ENCODE assay signal across 1 cellular context in genomic region chr3:156290917-156291268, GRCh38.
TF ChIP-seq lines count a peak whose summit lies in the region.

No MANE protein-coding gene starts in this region.

TF ChIP-seq in WTC11, 78 proteins besides CTCF, POLR2A, EP300 and RAD21 (continued from another document):
- TF ChIP-seq, protein P1, sequence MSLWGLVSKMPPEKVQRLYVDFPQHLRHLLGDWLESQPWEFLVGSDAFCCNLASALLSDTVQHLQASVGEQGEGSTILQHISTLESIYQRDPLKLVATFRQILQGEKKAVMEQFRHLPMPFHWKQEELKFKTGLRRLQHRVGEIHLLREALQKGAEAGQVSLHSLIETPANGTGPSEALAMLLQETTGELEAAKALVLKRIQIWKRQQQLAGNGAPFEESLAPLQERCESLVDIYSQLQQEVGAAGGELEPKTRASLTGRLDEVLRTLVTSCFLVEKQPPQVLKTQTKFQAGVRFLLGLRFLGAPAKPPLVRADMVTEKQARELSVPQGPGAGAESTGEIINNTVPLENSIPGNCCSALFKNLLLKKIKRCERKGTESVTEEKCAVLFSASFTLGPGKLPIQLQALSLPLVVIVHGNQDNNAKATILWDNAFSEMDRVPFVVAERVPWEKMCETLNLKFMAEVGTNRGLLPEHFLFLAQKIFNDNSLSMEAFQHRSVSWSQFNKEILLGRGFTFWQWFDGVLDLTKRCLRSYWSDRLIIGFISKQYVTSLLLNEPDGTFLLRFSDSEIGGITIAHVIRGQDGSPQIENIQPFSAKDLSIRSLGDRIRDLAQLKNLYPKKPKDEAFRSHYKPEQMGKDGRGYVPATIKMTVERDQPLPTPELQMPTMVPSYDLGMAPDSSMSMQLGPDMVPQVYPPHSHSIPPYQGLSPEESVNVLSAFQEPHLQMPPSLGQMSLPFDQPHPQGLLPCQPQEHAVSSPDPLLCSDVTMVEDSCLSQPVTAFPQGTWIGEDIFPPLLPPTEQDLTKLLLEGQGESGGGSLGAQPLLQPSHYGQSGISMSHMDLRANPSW (CRISPR knock-in tag; conservative IDR thresholded peaks at IDR 0.05; ENCODE audit: low read depth), result no peak
- TF ChIP-seq ZNF423 (CRISPR knock-in tag; IDR thresholded peaks at IDR 0.05), result no peak
